Comparison of ENCODE assay signal across 7 cellular contexts in genomic region chr12:50055831-50056628, GRCh38. TPM values are rescaled to one million over a fixed set of nuclear protein-coding genes. Genes with fewer than 3 reads are reported as not detected.
DNase-seq lines count a peak whose midpoint lies in the region; ATAC-seq and TF ChIP-seq lines count a peak whose summit lies in the region.

No MANE protein-coding gene starts in this region.

- peak; percentile 96 for TF ChIP-seq CTCF in GM12874 (IDR thresholded peaks at IDR 0.05; ENCODE audit: insufficient read depth, low read depth, low read length)
- TF ChIP-seq CTCF in MCF 10A (IDR thresholded peaks at IDR 0.05; ENCODE audit: unreplicated experiment), result peak; percentile 97

- no peak for ATAC-seq in HG03139 (IDR thresholded peaks at IDR 0.05; ENCODE audit: unreplicated experiment)

- peaks cover 18% of the 10 kb centered on the region for H3K4me1 Mint-ChIP-seq in MCF 10A (ENCODE audit: insufficient read depth, unreplicated experiment)

- no peaks in the 10 kb centered on the region for H3K36me3 Mint-ChIP-seq in MCF 10A (ENCODE audit: insufficient read depth, unreplicated experiment)

- CTCF ChIA-PET in MCF 10A (lab: Yijun Ruan, JAX), result interaction anchor here (0.6 to 4.4 kb wide), 28 partner anchors 9 to 196 kb away, joined by 3 to 90 read pairs (median 4); partner anchors contain the start of gene RACGAP1

- peak overlapping the region; percentile 90 for H3K4me3 Mint-ChIP-seq in MCF 10A (ENCODE audit: unreplicated experiment)

- peak overlapping the region; percentile 3 for H3K27ac Mint-ChIP-seq in MCF 10A (ENCODE audit: low read depth, unreplicated experiment)

- H3K36me3 ChIP-seq in MG63, result no peaks in the 10 kb centered on the region

- peaks cover 35% of the 10 kb centered on the region for H3K27me3 Mint-ChIP-seq in MCF 10A (ENCODE audit: insufficient read depth, unreplicated experiment)

- no peaks in the 10 kb centered on the region for H3K9me3 ChIP-seq in MG63

- H3K4me3 ChIP-seq in MG63, result no peak overlapping the region

- peaks cover 10% of the 10 kb centered on the region for H3K27me3 ChIP-seq in MG63

- BruUV-seq in MCF 10A (replicated peaks; lab: Mats Ljungman, UMichigan), result no TSS peak

- DNase-seq in MG63 (peak; percentile 23), T-helper 9 cell (peak; percentile 42), MCF 10A (ENCODE audit: unreplicated experiment) (peak; percentile 61), islet precursor cell (peak; percentile 81)
- DNase-seq in stimulated activated CD4-positive, alpha-beta T cell treated with anti-CD3 and anti-CD28 coated beads, Interleukin-2, amount 100 ng/mL, for 24 hours, result peak; percentile 70 to 71

- POLR2A ChIA-PET in MCF 10A (lab: Yijun Ruan, JAX), result interaction anchor here (1.0 to 2.4 kb wide), 7 partner anchors 17 to 191 kb away, joined by 3 to 14 read pairs (median 5); no protein-coding TSS in a partner anchor

- H3K9me3 Mint-ChIP-seq in MCF 10A (ENCODE audit: unreplicated experiment), result no peaks in the 10 kb centered on the region

- intact Hi-C loops in MCF 10A (cut with micrococcal nuclease), result loop anchor here (1.0 to 5.0 kb wide), 3 partner anchors 89 to 279 kb away; no protein-coding TSS in a partner anchor

RNA-seq across cellular contexts. Expression of gene ASIC1, which starts 1.4 kb away (rescaled TPM):
- 1.5 and 1.7 TPM in 2 replicates for total RNA-seq in MG63 (2014; rRNA removed; shearing (Covaris generic); ENCODE audit: low replicate concordance)
- 1.3 and 1.7 TPM in 2 replicates for total RNA-seq in MCF 10A (2022)

RNA-seq across cellular contexts. Expression of gene SMARCD1, which starts 29.1 kb away (rescaled TPM):
- total RNA-seq in MG63 (2014; rRNA removed; shearing (Covaris generic); ENCODE audit: low replicate concordance), result 26.0 and 36.1 TPM in 2 replicates
- total RNA-seq in MCF 10A (2022), result 57.4 and 58.7 TPM in 2 replicates

RNA-seq across cellular contexts. Expression of gene RACGAP1, which starts 30.7 kb away (rescaled TPM):
- 157 and 166 TPM in 2 replicates for total RNA-seq in MG63 (2014; rRNA removed; shearing (Covaris generic); ENCODE audit: low replicate concordance)
- 58.5 and 67.9 TPM in 2 replicates for total RNA-seq in MCF 10A (2022)

RNA-seq across cellular contexts. Expression of gene GPD1, which starts 47.8 kb away (rescaled TPM):
- total RNA-seq in MG63 (2014; rRNA removed; shearing (Covaris generic); ENCODE audit: low replicate concordance), result not detected in 2 replicates
- 0.37 and 0.74 TPM in 2 replicates for total RNA-seq in MCF 10A (2022)

RNA-seq across cellular contexts. Expression of gene COX14, which starts 56.0 kb away (rescaled TPM):
- 20.1 and 39.3 TPM in 2 replicates for total RNA-seq in MG63 (2014; rRNA removed; shearing (Covaris generic); ENCODE audit: low replicate concordance)
- 43.6 and 45.2 TPM in 2 replicates for total RNA-seq in MCF 10A (2022)

Comparison
In these comparisons a context has a peak if more than half of its experiments do, and no peak if none do; other contexts are left out.
1. DNase-seq: peak in every context shown above with its lines; median percentile 81 in islet precursor cell; 70 in stimulated activated CD4-positive, alpha-beta T cell treated with anti-CD3 and anti-CD28 coated beads, Interleukin-2, amount 100 ng/mL, for 24 hours; 61 in MCF 10A; 42 in T-helper 9 cell; 23 in MG63.